In the genomic region with DNA sequence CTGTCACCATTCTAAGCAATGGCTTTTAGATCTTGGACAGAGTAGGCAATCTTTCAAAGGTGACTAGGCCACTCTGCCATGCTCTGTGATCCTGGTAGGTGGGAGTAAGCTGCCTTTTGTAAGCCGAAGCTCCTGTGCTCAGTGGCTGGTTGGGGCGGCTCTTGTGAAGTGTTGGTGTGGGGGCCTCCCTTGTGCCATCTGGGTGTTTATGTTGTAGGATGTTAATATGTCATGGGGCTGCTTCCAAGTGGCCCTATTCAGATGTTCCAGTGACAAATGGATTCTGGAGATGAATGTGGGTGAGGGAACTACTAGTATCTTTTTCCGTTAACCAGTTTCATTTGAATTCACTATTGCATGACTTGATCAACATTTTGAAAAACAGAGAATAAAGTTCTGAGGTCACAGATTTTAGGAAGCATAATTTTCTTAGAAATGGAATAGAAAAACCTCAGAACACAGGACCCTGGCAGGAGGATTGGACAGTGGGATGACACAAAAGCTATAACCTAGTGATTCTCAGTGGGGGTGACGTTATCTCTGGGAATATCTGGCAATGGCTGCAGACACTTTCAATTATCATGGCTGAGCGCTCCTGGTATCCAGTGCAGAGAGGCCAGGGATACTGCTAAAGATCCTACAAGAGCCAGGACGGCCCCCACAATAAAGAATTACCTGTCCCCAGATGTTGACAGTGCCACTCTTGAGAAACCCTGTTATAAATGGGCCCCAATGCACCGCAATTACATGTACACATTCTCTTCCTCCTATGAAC, we compare ENCODE assay signal across 24 cellular contexts.
A peak's percentile ranks its signal among the peaks of the same experiment; 100 is the strongest.
DNase-seq lines count a peak whose midpoint lies in the region; ATAC-seq and TF ChIP-seq lines count a peak whose summit lies in the region.
"Had no signal": no experiment of that assay in that cellular context is flagged by ENCODE, and none has a peak within 500 bp of the region (broad histone marks: within the 10 kb centered on the region; RNA-seq: fewer than 3 reads in every experiment).

No MANE protein-coding gene starts in this region.

- no peak overlapping the region for H3K9ac ChIP-seq in smooth muscle cell (ENCODE audit: low read depth)
- H3K9ac ChIP-seq: BLaER1 had no signal

- H3K79me2 ChIP-seq in smooth muscle cell (ENCODE audit: low read depth), result no peaks in the 10 kb centered on the region

- H3K9me3 ChIP-seq in HEK293 (ENCODE audit: control insufficient read depth, insufficient read depth, low read depth, low read length) (no peaks in the 10 kb centered on the region), smooth muscle cell (replicated peaks; ENCODE audit: low read depth) (no peaks in the 10 kb centered on the region)
- H3K9me3 ChIP-seq: BLaER1, mucosa of descending colon, psoas muscle, suprapubic skin, upper lobe of left lung had no signal

- H3F3A ChIP-seq in smooth muscle cell (ENCODE audit: low read depth), result no peaks in the 10 kb centered on the region

- peaks cover 8% of the 10 kb centered on the region for H3K27me3 Mint-ChIP-seq in T-helper 2 cell treated with Interferon-gamma antibody and Interleukin-4, amounts not matched to agents 5 μg/mL and 100 μg/mL, for 36 hours (ENCODE audit: low read depth)
- H3K27me3 Mint-ChIP-seq: activated naive CD4-positive, alpha-beta T cell treated with anti-CD3 and anti-CD28 coated beads, Interleukin-2, amount 50 U/mL, for 24 hours had no signal

- H3K4me1 Mint-ChIP-seq in T-helper 2 cell treated with Interferon-gamma antibody and Interleukin-4, amounts not matched to agents 5 μg/mL and 100 μg/mL, for 36 hours (ENCODE audit: low read depth), result peaks cover 4% of the 10 kb centered on the region

- H3K27me3 ChIP-seq in smooth muscle cell (ENCODE audit: low read depth), result no peaks in the 10 kb centered on the region
- H3K27me3 ChIP-seq: BLaER1, suprapubic skin, upper lobe of left lung had no signal

- no peak overlapping the region for H2AFZ ChIP-seq in smooth muscle cell (ENCODE audit: low read depth)

- H3K9me3 Mint-ChIP-seq in T-helper 2 cell treated with Interferon-gamma antibody and Interleukin-4, amounts not matched to agents 5 μg/mL and 100 μg/mL, for 36 hours, result no peaks in the 10 kb centered on the region
- H3K9me3 Mint-ChIP-seq: activated naive CD4-positive, alpha-beta T cell treated with anti-CD3 and anti-CD28 coated beads, Interleukin-2, amount 50 U/mL, for 24 hours; natural killer cell had no signal

- POLR2A ChIA-PET in HEK293 (lab: Yijun Ruan, JAX), result no interaction called here

- TF ChIP-seq POLR2A in erythroblast (IDR thresholded peaks at IDR 0.05; ENCODE audit: low read length), result no peak

- H4K20me1 ChIP-seq in smooth muscle cell (ENCODE audit: low read depth), result no peaks in the 10 kb centered on the region

- TF ChIP-seq CTCF in HEK293 (tag by site-specific recombination; IDR thresholded peaks at IDR 0.05), result no peak
- TF ChIP-seq CTCF in smooth muscle cell (IDR thresholded peaks at IDR 0.05; ENCODE audit: borderline replicate concordance, insufficient read depth, poor library complexity, severe bottlenecking), result no peak

- no peak overlapping the region for H3K4me2 ChIP-seq in smooth muscle cell
- H3K4me2 ChIP-seq: BLaER1 had no signal

- peak; percentile 57 for DNase-seq in activated effector memory CD4-positive, alpha-beta T cell treated with anti-CD3 and anti-CD28 coated beads, Interleukin-2, amount 50 U/mL, for 16 hours
- no peak for DNase-seq in activated effector memory CD4-positive, alpha-beta T cell treated with Interleukin-2 at 50 U/mL for 16 hours
- peak; percentile 8 for DNase-seq in T-helper 2 cell treated with Interferon-gamma antibody and Interleukin-4, amounts not matched to agents 5 μg/mL and 100 μg/mL, for 36 hours (ENCODE audit: low spot score)
- DNase-seq in smooth muscle cell (lab: John Stamatoyannopoulos, UW; ENCODE audit: unreplicated experiment) (no peak), left colon (no peak), erythroblast (lab: John Stamatoyannopoulos, UW) (no peak)
- DNase-seq: activated CD8-positive, alpha-beta memory T cell treated with anti-CD3 and anti-CD28 coated beads, Interleukin-2, amount 50 U/mL, for 48 hours; COR-L47; DMS53; mammary epithelial cell; mucosa of descending colon; natural killer cell; NCI-H1694; NCI-H446; NCI-H748 treated with DMSO at 0.1 percent for 48 hours; psoas muscle; SIG-M5; T1000; upper lobe of left lung; WERI-Rb-1 had no signal

- H3K4me3 Mint-ChIP-seq in T-helper 2 cell treated with Interferon-gamma antibody and Interleukin-4, amounts not matched to agents 5 μg/mL and 100 μg/mL, for 36 hours, result no peak overlapping the region
- H3K4me3 Mint-ChIP-seq: activated naive CD4-positive, alpha-beta T cell treated with anti-CD3 and anti-CD28 coated beads, Interleukin-2, amount 50 U/mL, for 24 hours; natural killer cell had no signal

- intact Hi-C loops in left colon (cut with DNase I, micrococcal nuclease), result loop anchor here (5.0 to 10.0 kb wide), 2 partner anchors 275 to 282 kb away; no protein-coding TSS in a partner anchor

- H3K36me3 ChIP-seq in HEK293 (ENCODE audit: control insufficient read depth in 2 of 2, insufficient read depth in 1 of 2, low read length in 2 of 2) (no peaks in the 10 kb centered on the region), smooth muscle cell (ENCODE audit: low read depth) (no peaks in the 10 kb centered on the region)
- H3K36me3 ChIP-seq: BLaER1, suprapubic skin, upper lobe of left lung, WERI-Rb-1 had no signal

- no peaks in the 10 kb centered on the region for H3K36me3 Mint-ChIP-seq in T-helper 2 cell treated with Interferon-gamma antibody and Interleukin-4, amounts not matched to agents 5 μg/mL and 100 μg/mL, for 36 hours (ENCODE audit: low read depth)
- H3K36me3 Mint-ChIP-seq: activated naive CD4-positive, alpha-beta T cell treated with anti-CD3 and anti-CD28 coated beads, Interleukin-2, amount 50 U/mL, for 24 hours; natural killer cell had no signal

- ATAC-seq in left colon, result no peak
- ATAC-seq: mucosa of descending colon, natural killer cell, psoas muscle had no signal

- H3K27ac Mint-ChIP-seq in T-helper 2 cell treated with Interferon-gamma antibody and Interleukin-4, amounts not matched to agents 5 μg/mL and 100 μg/mL, for 36 hours, result no peak overlapping the region
- H3K27ac Mint-ChIP-seq: activated naive CD4-positive, alpha-beta T cell treated with anti-CD3 and anti-CD28 coated beads, Interleukin-2, amount 50 U/mL, for 24 hours; natural killer cell had no signal

- H3K4me3 ChIP-seq in HEK293 (ENCODE audit: low read depth, low read length) (no peak overlapping the region), smooth muscle cell (no peak overlapping the region)
- H3K4me3 ChIP-seq: BLaER1, mucosa of descending colon, psoas muscle, suprapubic skin, upper lobe of left lung had no signal

- WGBS in smooth muscle cell (ENCODE audit: low lambda C conversion rate), result 85% methylated on average over 7 of the region's 7 CpGs

- no peaks in the 10 kb centered on the region for H3K4me1 ChIP-seq in HEK293 (ENCODE audit: control insufficient read depth, insufficient read depth, low read length)
- H3K4me1 ChIP-seq in smooth muscle cell (ENCODE audit: low read depth), result peaks cover 4% of the 10 kb centered on the region
- H3K4me1 ChIP-seq: psoas muscle had no signal

- CTCF ChIA-PET in HEK293 (lab: Yijun Ruan, JAX), result interaction anchor here (0.6 to 1.0 kb wide), 3 partner anchors 239 to 293 kb away, joined by 3 to 4 read pairs (median 3); no protein-coding TSS in a partner anchor

- H3K27ac ChIP-seq in HEK293 (ENCODE audit: extremely low read depth, low read depth, low read length), result no peak overlapping the region
- peak overlapping the region; percentile 36 for H3K27ac ChIP-seq in smooth muscle cell (ENCODE audit: low read depth)
- H3K27ac ChIP-seq: BLaER1, psoas muscle, suprapubic skin, upper lobe of left lung, WERI-Rb-1 had no signal

TF ChIP-seq in HEK293, 187 proteins besides CTCF, POLR2A, EP300 and RAD21:
- TF ChIP-seq EGR2 (tag by site-specific recombination; IDR thresholded peaks at IDR 0.05; ENCODE audit: low read depth) (peak; percentile 39; the same call in 1 of the 2 replicates), ZSCAN23 (tag by site-specific recombination; IDR thresholded peaks at IDR 0.05) (no peak)

Comparison
In these comparisons a context has a peak if more than half of its experiments do, and no peak if none do; other contexts are left out.
1. DNase-seq: peak in activated effector memory CD4-positive, alpha-beta T cell treated with anti-CD3 and anti-CD28 coated beads, Interleukin-2, amount 50 U/mL, for 16 hours (single experiment) and T-helper 2 cell treated with Interferon-gamma antibody and Interleukin-4, amounts not matched to agents 5 μg/mL and 100 μg/mL, for 36 hours (single experiment); none in activated effector memory CD4-positive, alpha-beta T cell treated with Interleukin-2 at 50 U/mL for 16 hours (single experiment), smooth muscle cell (single experiment), left colon (0 of 2) and erythroblast (0 of 2).